19 cellular contexts compared by ENCODE assay signal in the genomic region with DNA sequence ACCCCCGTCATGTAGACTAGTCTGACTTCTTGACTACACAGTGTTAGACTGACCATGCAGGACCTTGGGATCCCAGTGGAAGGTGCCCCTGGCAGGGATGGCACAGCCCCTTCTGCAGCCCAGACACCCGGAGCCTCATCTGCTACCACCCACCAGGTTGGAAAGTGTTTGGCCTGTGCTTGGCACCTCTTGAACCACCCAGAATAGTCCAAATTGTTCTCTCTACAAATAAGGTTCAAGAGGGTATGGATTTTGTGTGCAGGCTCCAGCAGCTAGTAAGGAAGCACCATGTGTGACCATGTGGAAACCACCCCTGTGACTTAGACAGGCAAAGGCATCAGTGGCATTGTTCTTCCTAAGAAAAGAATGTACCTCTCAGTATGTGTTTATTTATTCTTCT.
DNase-seq lines count a peak whose midpoint lies in the region; ATAC-seq, FAIRE-seq and TF ChIP-seq lines count a peak whose summit lies in the region.
"Had no signal": no experiment of that assay in that cellular context is flagged by ENCODE, and none has a peak within 500 bp of the region (broad histone marks: within the 10 kb centered on the region; RNA-seq: fewer than 3 reads in every experiment).

No MANE protein-coding gene starts in this region.

- H3F3A ChIP-seq in OCI-LY1 (ENCODE audit: insufficient read depth, low read length) = no peaks in the 10 kb centered on the region

- peak overlapping the region; percentile 17; the same call in 1 of the 2 replicates for H3K9ac ChIP-seq in OCI-LY1 (ENCODE audit: low read length)

- H3K27me3 ChIP-seq in OCI-LY1 (ENCODE audit: insufficient read depth, low read length) = no peaks in the 10 kb centered on the region

- no peak overlapping the region for H3K4me3 ChIP-seq in OCI-LY1 (ENCODE audit: low read depth, low read length, poor library complexity, severe bottlenecking)
- H3K4me3 ChIP-seq: GM12878, HAP-1 had no signal

- no peak for ATAC-seq in GM19351 (IDR thresholded peaks at IDR 0.05; ENCODE audit: unreplicated experiment)
- ATAC-seq: GM12878 had no signal

- H3K27ac ChIP-seq in OCI-LY1 (ENCODE audit: low read depth, low read length, poor library complexity, severe bottlenecking) = peak overlapping the region; percentile 95

- no peaks in the 10 kb centered on the region for H3K9me3 ChIP-seq in OCI-LY1 (ENCODE audit: low read length)

- TF ChIP-seq CTCF in OCI-LY1 (IDR thresholded peaks at IDR 0.05; ENCODE audit: low read length) (no peak), GM20000 (IDR thresholded peaks at IDR 0.05; ENCODE audit: extremely low read depth, missing control alignments) (no peak)

- no peaks in the 10 kb centered on the region for H4K20me1 ChIP-seq in OCI-LY1 (ENCODE audit: insufficient read depth, low read length)

- peaks cover 61% of the 10 kb centered on the region for H3K4me1 ChIP-seq in OCI-LY1 (ENCODE audit: insufficient read depth, low read length, severe bottlenecking)
- H3K4me1 ChIP-seq: HAP-1 had no signal

- no peaks in the 10 kb centered on the region for H3K79me2 ChIP-seq in OCI-LY1 (ENCODE audit: insufficient read depth, low read length)

- no peaks in the 10 kb centered on the region for H3K9me2 ChIP-seq in OCI-LY1 (ENCODE audit: low read depth, low read length)

- DNase-seq in NCI-H510A treated with DMSO at 0.1 percent for 48 hours (lab: John Stamatoyannopoulos, UW) (peak; percentile 69), NCI-H510A (lab: John Stamatoyannopoulos, UW) (no peak), urothelium cell line (ENCODE audit: low spot score) (no peak), GM20000 (ENCODE audit: low spot score) (no peak)
- DNase-seq: C1 segment of cervical spinal cord; Calu3; CD4-positive, alpha-beta memory T cell; COR-L47; DMS53; EL; GDM1; GOT3; HFFc6 had no signal

- no peak overlapping the region; the same call in 1 of the 2 replicates for H3K4me2 ChIP-seq in OCI-LY1 (ENCODE audit: low read length)

- no peak overlapping the region for H2AFZ ChIP-seq in OCI-LY1 (ENCODE audit: low read length)

- H3K36me3 ChIP-seq in OCI-LY1 (ENCODE audit: insufficient read depth, low read length) = no peaks in the 10 kb centered on the region
- H3K36me3 ChIP-seq: HAP-1 had no signal

- FAIRE-seq in urothelium cell line (lab: Jason Lieb, UNC) = peak; percentile 17
- FAIRE-seq: GM12878, GM19239, H54 had no signal
